In the genomic region with DNA sequence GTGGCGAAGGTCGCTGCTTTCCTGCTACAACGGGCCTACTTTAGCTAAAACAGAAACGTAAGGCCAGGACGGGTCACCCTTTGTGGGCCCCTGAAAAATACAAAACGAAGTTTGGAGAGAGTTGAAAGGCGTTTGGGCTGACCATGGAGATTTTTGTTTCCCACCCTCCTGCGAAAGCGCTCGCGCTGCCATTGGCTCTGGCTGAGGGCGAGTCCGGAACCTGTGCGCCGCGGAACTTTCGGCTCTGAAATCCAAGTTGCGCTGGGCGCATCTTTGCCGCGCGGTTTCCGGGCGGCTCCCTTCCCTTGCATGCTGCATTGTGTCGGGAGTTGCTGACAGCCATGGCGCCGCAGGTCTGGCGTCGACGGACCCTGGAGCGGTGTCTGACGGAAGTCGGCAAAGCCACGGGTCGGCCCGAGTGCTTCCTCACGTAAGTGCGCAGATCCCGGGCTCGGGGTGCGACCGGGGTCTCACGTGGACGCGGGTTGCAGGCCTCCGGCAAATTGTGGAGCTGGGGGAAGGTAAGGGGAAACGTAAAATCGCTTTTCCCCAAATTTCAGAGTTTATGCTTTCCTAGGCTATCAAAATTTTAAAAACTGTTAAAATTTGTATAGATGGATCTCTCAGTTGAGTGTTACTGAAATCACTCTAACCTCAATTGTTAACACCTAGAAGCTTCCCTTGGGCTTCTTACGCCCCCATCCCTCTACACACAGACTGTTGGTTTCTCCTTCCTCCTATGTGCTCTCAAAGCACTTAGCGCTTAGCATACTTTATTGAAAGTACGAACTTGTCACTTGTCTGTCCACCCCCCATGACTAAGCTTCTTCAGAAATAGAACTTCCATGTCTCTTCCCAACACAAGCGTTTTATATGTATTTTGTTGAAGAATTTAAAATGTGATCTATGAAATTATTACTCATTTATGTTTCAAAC, we compare ENCODE assay signal across 1 cellular context.
TF ChIP-seq lines count a peak whose summit lies in the region.

A gene with protein sequence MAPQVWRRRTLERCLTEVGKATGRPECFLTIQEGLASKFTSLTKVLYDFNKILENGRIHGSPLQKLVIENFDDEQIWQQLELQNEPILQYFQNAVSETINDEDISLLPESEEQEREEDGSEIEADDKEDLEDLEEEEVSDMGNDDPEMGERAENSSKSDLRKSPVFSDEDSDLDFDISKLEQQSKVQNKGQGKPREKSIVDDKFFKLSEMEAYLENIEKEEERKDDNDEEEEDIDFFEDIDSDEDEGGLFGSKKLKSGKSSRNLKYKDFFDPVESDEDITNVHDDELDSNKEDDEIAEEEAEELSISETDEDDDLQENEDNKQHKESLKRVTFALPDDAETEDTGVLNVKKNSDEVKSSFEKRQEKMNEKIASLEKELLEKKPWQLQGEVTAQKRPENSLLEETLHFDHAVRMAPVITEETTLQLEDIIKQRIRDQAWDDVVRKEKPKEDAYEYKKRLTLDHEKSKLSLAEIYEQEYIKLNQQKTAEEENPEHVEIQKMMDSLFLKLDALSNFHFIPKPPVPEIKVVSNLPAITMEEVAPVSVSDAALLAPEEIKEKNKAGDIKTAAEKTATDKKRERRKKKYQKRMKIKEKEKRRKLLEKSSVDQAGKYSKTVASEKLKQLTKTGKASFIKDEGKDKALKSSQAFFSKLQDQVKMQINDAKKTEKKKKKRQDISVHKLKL (plus strand): TSS at position 310 of the 936 bp plus-strand sequence. CDS start 32 bp downstream, at position 342.

TF ChIP-seq in Ishikawa, 13 proteins besides CTCF, POLR2A, EP300 and RAD21 (continued from another document):
- peak; percentile 49; the same call in 1 of the 2 replicates for TF ChIP-seq TEAD4 (IDR thresholded peaks at IDR 0.05)
- TF ChIP-seq, protein P1, sequence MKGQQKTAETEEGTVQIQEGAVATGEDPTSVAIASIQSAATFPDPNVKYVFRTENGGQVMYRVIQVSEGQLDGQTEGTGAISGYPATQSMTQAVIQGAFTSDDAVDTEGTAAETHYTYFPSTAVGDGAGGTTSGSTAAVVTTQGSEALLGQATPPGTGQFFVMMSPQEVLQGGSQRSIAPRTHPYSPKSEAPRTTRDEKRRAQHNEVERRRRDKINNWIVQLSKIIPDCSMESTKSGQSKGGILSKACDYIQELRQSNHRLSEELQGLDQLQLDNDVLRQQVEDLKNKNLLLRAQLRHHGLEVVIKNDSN (IDR thresholded peaks at IDR 0.05), result peak; percentile 73
- peak; percentile 32; the same call in 1 of the 2 replicates for TF ChIP-seq CEBPB (IDR thresholded peaks at IDR 0.05)
- no peak for TF ChIP-seq FOXM1 (IDR thresholded peaks at IDR 0.05; ENCODE audit: borderline replicate concordance, low read depth)
- peak; percentile 50; the same call in 1 of the 2 replicates for TF ChIP-seq NFIC (IDR thresholded peaks at IDR 0.05)
TF ChIP-seq in Ishikawa: peak in this region for 10.
